ENCODE assay signal across 1 cellular context in the genomic region with DNA sequence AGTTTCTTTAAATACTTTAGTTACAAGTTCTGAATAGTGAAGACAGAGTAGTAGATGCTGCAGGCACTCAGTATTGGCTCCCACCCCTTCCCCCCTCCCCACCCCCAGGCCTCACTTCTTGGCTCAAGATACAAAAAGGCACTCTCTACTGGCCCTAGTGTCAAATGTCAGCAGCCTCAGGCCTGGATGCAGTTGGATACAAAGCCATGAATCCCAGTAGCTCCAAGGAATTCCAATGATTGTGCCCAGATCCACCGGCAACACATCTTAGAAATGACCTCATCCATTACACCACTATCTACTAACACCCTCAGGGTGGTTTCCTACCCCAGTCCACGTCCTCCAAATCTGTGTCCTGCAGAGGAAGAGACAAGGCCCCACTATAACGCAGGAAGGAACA.
TF ChIP-seq lines count a peak whose summit lies in the region.
"Not testable (repeated sequence)": the region's sequence is repeated elsewhere in the genome, so short reads cannot be mapped to it uniquely, and the experiment has no call there.

No MANE protein-coding gene starts in this region.

TF ChIP-seq in HepG2, 621 proteins besides CTCF, POLR2A, EP300 and RAD21:
- peak; percentile 43; the same call in 1 of the 2 replicates for TF ChIP-seq ATF7 (IDR thresholded peaks at IDR 0.05)
- not testable (repeated sequence) for TF ChIP-seq ATF7 (CRISPR knock-in tag; IDR thresholded peaks at IDR 0.05)
